In genomic region chr20:43680976-43681375, GRCh38 we compare ENCODE assay signal across 1 cellular context.
TF ChIP-seq lines count a peak whose summit lies in the region.

No MANE protein-coding gene starts in this region.

TF ChIP-seq in GM12878, 131 proteins besides CTCF, POLR2A, EP300 and RAD21:
- 0 out of 2 replicates have a peak, but pooled peaks have one; percentile 6 for TF ChIP-seq PKNOX1 (IDR thresholded peaks at IDR 0.05)
- no peak for TF ChIP-seq PAX5 (IDR thresholded peaks at IDR 0.05; ENCODE audit: borderline replicate concordance, low read depth, low read length)
- TF ChIP-seq POLR2AphosphoS2 (IDR thresholded peaks at IDR 0.05; ENCODE audit: low read depth, low read length) = no peak
- TF ChIP-seq CHD2 (IDR thresholded peaks at IDR 0.05; ENCODE audit: borderline replicate concordance, low read depth, low read length) = peak; percentile 40; the same call in 1 of the 2 replicates
- TF ChIP-seq POLR2AphosphoS5 (IDR thresholded peaks at IDR 0.05; ENCODE audit: low read length) = peak; percentile 46; the same call in 1 of the 2 replicates
- TF ChIP-seq SMAD5 (IDR thresholded peaks at IDR 0.05; ENCODE audit: low read depth) = peak; percentile 56; the same call in 1 of the 2 replicates
- no peak for TF ChIP-seq EGR1 (IDR thresholded peaks at IDR 0.05; ENCODE audit: borderline replicate concordance in 1 of 2, low read depth in 2 of 2, low read length in 2 of 2)
- no peak for TF ChIP-seq HDAC6 (IDR thresholded peaks at IDR 0.05; ENCODE audit: unreplicated experiment)
